16 cellular contexts compared by ENCODE assay signal in the genomic region with DNA sequence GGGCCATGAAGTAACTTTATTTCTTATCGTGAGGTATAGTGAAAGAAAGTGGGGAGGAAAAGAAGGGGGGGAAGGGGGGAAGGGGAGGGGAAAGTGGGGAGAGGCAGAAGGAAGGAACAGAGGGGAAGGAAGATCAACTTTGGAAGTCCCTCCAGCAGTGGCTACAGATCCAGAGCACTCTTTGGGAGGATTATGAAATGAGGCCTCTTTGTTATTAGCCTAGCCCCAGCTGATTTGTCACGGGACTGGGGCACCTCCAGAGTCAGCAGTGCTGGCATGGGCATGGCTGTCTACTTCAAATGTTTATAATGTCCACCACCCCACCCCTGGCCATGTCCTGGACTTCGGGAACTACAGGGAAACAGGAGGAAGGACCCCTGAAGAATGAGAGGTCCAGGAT. TPM values are rescaled to one million over a fixed set of nuclear protein-coding genes. Genes with fewer than 3 reads are reported as not detected.
DNase-seq lines count a peak whose midpoint lies in the region; ATAC-seq and TF ChIP-seq lines count a peak whose summit lies in the region.
"Had no signal": no experiment of that assay in that cellular context is flagged by ENCODE, and none has a peak within 500 bp of the region (broad histone marks: within the 10 kb centered on the region; RNA-seq: fewer than 3 reads in every experiment).

No MANE protein-coding gene starts in this region.

- TF ChIP-seq POLR2A in esophagus muscularis mucosa (IDR thresholded peaks at IDR 0.05; ENCODE audit: low read depth) (no peak), heart left ventricle (IDR thresholded peaks at IDR 0.05) (no peak)

- H3K27me3 Mint-ChIP-seq in stimulated activated naive CD8-positive, alpha-beta T cell treated with anti-CD3 and anti-CD28 coated beads, Interleukin-15, amount 100 ng/mL, for 72 hours = no peaks in the 10 kb centered on the region
- H3K27me3 Mint-ChIP-seq: naive thymus-derived CD4-positive, alpha-beta T cell had no signal

- H3K27ac Mint-ChIP-seq in stimulated activated naive CD8-positive, alpha-beta T cell treated with anti-CD3 and anti-CD28 coated beads, Interleukin-15, amount 100 ng/mL, for 72 hours = peak overlapping the region in 1 of 2 donors; percentile 65

- intact Hi-C loops in esophagus muscularis mucosa (cut with DNase I) (no loop called here), heart left ventricle (cut with DNase I) (no loop called here)

- peaks cover 32 to 60% (median 45%) of the 10 kb centered on the region in 4 donors for H3K4me1 ChIP-seq in esophagus muscularis mucosa
- peaks cover 0 to 56% (median 35%) of the 10 kb centered on the region in 12 donors for H3K4me1 ChIP-seq in heart left ventricle

- H3K4me3 Mint-ChIP-seq in stimulated activated naive CD8-positive, alpha-beta T cell treated with anti-CD3 and anti-CD28 coated beads, Interleukin-15, amount 100 ng/mL, for 72 hours = no peak overlapping the region

- in situ Hi-C loops in KBM-7 (cut with MboI; ENCODE audit: low pct_unique_long_range_greater_than_20kb, low sequenced_read_pairs) = no loop called here

- 80% methylated on average over 3 of the region's 3 CpGs for WGBS in esophagus muscularis mucosa
- whole genome bisulfite sequencing in heart left ventricle, 4 donors = 52 to 81% (median 66%) methylated on average over 3 of the region's 3 CpGs

- H3K4me3 ChIP-seq in esophagus muscularis mucosa = no peak overlapping the region
- no peak overlapping the region for H3K4me3 ChIP-seq in heart left ventricle
- H3K4me3 ChIP-seq: lower lobe of right lung had no signal

- peak overlapping the region in 3 of 4 donors; percentile 5 to 23 (median 21) for H3K27ac ChIP-seq in esophagus muscularis mucosa (replicated peaks in 1 of 4)
- peak overlapping the region in 2 of 12 donors; percentile 6 to 42 for H3K27ac ChIP-seq in heart left ventricle
- H3K27ac ChIP-seq: brain microvascular endothelial cell, lower lobe of right lung, VCaP had no signal

- peaks cover 5 to 7% of the 10 kb centered on the region in 2 donors for H3K9me3 Mint-ChIP-seq in stimulated activated naive CD8-positive, alpha-beta T cell treated with anti-CD3 and anti-CD28 coated beads, Interleukin-15, amount 100 ng/mL, for 72 hours

- TF ChIP-seq CTCF in esophagus muscularis mucosa (IDR thresholded peaks at IDR 0.05) = no peak
- TF ChIP-seq CTCF in heart left ventricle (IDR thresholded peaks at IDR 0.05) = no peak

- peaks cover 24% of the 10 kb centered on the region for H3K4me1 Mint-ChIP-seq in stimulated activated naive CD8-positive, alpha-beta T cell treated with anti-CD3 and anti-CD28 coated beads, Interleukin-15, amount 100 ng/mL, for 72 hours

- H3K9me3 ChIP-seq in esophagus muscularis mucosa = no peaks in the 10 kb centered on the region
- no peaks in the 10 kb centered on the region for H3K9me3 ChIP-seq in heart left ventricle
- H3K9me3 ChIP-seq: lower lobe of right lung had no signal

- no peak for TF ChIP-seq EP300 in esophagus muscularis mucosa (IDR thresholded peaks at IDR 0.05)

- H3K36me3 ChIP-seq in esophagus muscularis mucosa (peaks cover 21 to 54% (median 44%) of the 10 kb centered on the region in 4 donors), heart left ventricle (peaks cover 0 to 52% (median 44%) of the 10 kb centered on the region in 9 donors)

- H3K27me3 ChIP-seq in esophagus muscularis mucosa (no peaks in the 10 kb centered on the region), heart left ventricle (no peaks in the 10 kb centered on the region)
- H3K27me3 ChIP-seq: brain microvascular endothelial cell had no signal

- DNase-seq in GM03348 (ENCODE audit: low spot score) (peak; percentile 37), RPMI7951 (ENCODE audit: low read depth) (peak; percentile 15), esophagus muscularis mucosa (ENCODE audit: extremely low spot score) (no peak), KBM-7 (no peak), heart left ventricle (no peak)
- DNase-seq in stimulated activated naive CD8-positive, alpha-beta T cell treated with anti-CD3 and anti-CD28 coated beads, Interleukin-15, amount 100 ng/mL, for 72 hours = no peak
- DNase-seq: activated effector memory CD4-positive, alpha-beta T cell treated with Interleukin-2 at 50 U/mL for 16 hours; DMS153; lower lobe of right lung; naive thymus-derived CD4-positive, alpha-beta T cell; NCI-H2081; NCI-H526 treated with DMSO at 0.1 percent for 48 hours had no signal

- peak; percentile 22 for ATAC-seq in stimulated activated naive CD8-positive, alpha-beta T cell treated with anti-CD3 and anti-CD28 coated beads, Interleukin-15, amount 100 ng/mL, for 72 hours
- ATAC-seq in HG03280 (IDR thresholded peaks at IDR 0.05; ENCODE audit: unreplicated experiment) = no peak
- no peak for ATAC-seq in heart left ventricle
- ATAC-seq in GM21360 (IDR thresholded peaks at IDR 0.05; ENCODE audit: unreplicated experiment) = no peak
- ATAC-seq: naive thymus-derived CD4-positive, alpha-beta T cell had no signal

RNA-seq across cellular contexts. Expression of a gene that starts 7.6 kb away (rescaled TPM):
- total RNA-seq in RPMI7951 (2014; rRNA removed; shearing (Covaris generic)) = 8.7 and 10.6 TPM in 2 replicates
- total RNA-seq in esophagus muscularis mucosa (10 to 100 TPM; 19.1 to 37.3 (median 28.0) TPM), heart left ventricle (10 to 100 TPM; 16.4 to 40.3 (median 25.4) TPM)
- polyA plus RNA-seq in heart left ventricle = 10 to 100 TPM; 18.6 to 28.0 TPM

Comparison
In these comparisons a context has a peak if more than half of its experiments do, and no peak if none do; other contexts are left out.
1. DNase-seq: peak in GM03348 (single experiment) and RPMI7951 (single experiment); none in esophagus muscularis mucosa (single experiment), stimulated activated naive CD8-positive, alpha-beta T cell treated with anti-CD3 and anti-CD28 coated beads, Interleukin-15, amount 100 ng/mL, for 72 hours (0 of 2), KBM-7 (single experiment) and heart left ventricle (0 of 5).